1 cellular context compared by ENCODE assay signal in genomic region chrX:23341452-23341851, GRCh38.
TF ChIP-seq lines count a peak whose summit lies in the region.

No MANE protein-coding gene starts in this region.

TF ChIP-seq in H1, 55 proteins besides CTCF, POLR2A, EP300 and RAD21:
- TF ChIP-seq FOSL1 (IDR thresholded peaks at IDR 0.05; ENCODE audit: insufficient read depth, low read depth, low read length) (no peak), EZH2 (IDR thresholded peaks at IDR 0.05; ENCODE audit: low read depth, low read length, severe bottlenecking) (no peak), SIRT6 (IDR thresholded peaks at IDR 0.05; ENCODE audit: low read length) (no peak), TAF7 (optimal IDR thresholded peaks at IDR 0.05; ENCODE audit: borderline replicate concordance, low read depth, low read length) (no peak), HDAC6 (IDR thresholded peaks at IDR 0.05; ENCODE audit: low read depth, low read length) (no peak), USF2 (IDR thresholded peaks at IDR 0.05; ENCODE audit: low read length) (no peak), RBBP5 (IDR thresholded peaks at IDR 0.05; ENCODE audit: borderline replicate concordance, low read depth, low read length) (no peak), SP2 (IDR thresholded peaks at IDR 0.05; ENCODE audit: low read length) (no peak), RXRA (IDR thresholded peaks at IDR 0.05; ENCODE audit: insufficient read depth, low read depth, low read length) (no peak), CEBPB (IDR thresholded peaks at IDR 0.05; ENCODE audit: low read depth, low read length) (no peak), TCF12 (IDR thresholded peaks at IDR 0.05; ENCODE audit: low read depth, low read length) (no peak)
